8 cellular contexts compared by ENCODE assay signal in the genomic region with DNA sequence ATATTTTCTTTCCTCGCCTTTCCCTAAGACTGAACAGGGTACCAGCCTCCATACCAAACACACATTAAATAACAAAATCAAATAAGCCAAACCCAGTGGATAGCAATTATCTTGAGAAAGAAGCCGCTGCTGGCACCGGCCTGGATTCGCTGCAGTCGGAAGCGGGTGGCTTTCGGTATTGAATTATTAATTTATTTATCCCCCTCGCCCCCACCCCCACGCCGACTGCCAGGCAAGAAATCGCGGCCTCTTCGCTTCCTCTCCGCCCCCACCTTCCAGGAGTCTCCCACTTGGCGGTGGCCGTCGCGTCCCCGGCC. TPM values are rescaled to one million over a fixed set of nuclear protein-coding genes. Genes with fewer than 3 reads are reported as not detected.
DNase-seq lines count a peak whose midpoint lies in the region; ATAC-seq, FAIRE-seq and TF ChIP-seq lines count a peak whose summit lies in the region.

No MANE protein-coding gene starts in this region.

- H3K27me3 Mint-ChIP-seq in activated naive CD8-positive, alpha-beta T cell treated with anti-CD3 and anti-CD28 coated beads, Interleukin-2, amount 50 U/mL, for 24 hours, result peaks cover 48% of the 10 kb centered on the region

- ATAC-seq in Right ventricle myocardium inferior (no peak), lower lobe of right lung (no peak)
- ATAC-seq in activated naive CD8-positive, alpha-beta T cell treated with anti-CD3 and anti-CD28 coated beads, Interleukin-2, amount 50 U/mL, for 24 hours, result peak; percentile 31

- no peak for FAIRE-seq in urothelium cell line (lab: Jason Lieb, UNC)

- no peak overlapping the region for H3K27ac ChIP-seq in cardiac muscle cell
- peak overlapping the region; percentile 84 for H3K27ac ChIP-seq in lower lobe of right lung

- peak overlapping the region; percentile 54 for H3K4me3 Mint-ChIP-seq in activated naive CD8-positive, alpha-beta T cell treated with anti-CD3 and anti-CD28 coated beads, Interleukin-2, amount 50 U/mL, for 24 hours

- peaks cover 15% of the 10 kb centered on the region for H3K4me1 Mint-ChIP-seq in activated naive CD8-positive, alpha-beta T cell treated with anti-CD3 and anti-CD28 coated beads, Interleukin-2, amount 50 U/mL, for 24 hours

- H3K27me3 ChIP-seq in cardiac muscle cell (peaks cover 67% of the 10 kb centered on the region), lower lobe of right lung (ENCODE audit: low read depth) (peaks cover 31% of the 10 kb centered on the region)

- TF ChIP-seq CTCF in cardiac muscle cell (IDR thresholded peaks at IDR 0.05; ENCODE audit: low read depth, low read length) (no peak), lower lobe of right lung (IDR thresholded peaks at IDR 0.05) (no peak)

- peak overlapping the region; percentile 67 for H3K4me3 ChIP-seq in cardiac muscle cell
- peak overlapping the region; percentile 63 for H3K4me3 ChIP-seq in lower lobe of right lung

- H3K4me1 ChIP-seq in cardiac muscle cell (ENCODE audit: low read depth) (no peaks in the 10 kb centered on the region), lower lobe of right lung (peaks cover 8% of the 10 kb centered on the region)

- H3K36me3 Mint-ChIP-seq in activated naive CD8-positive, alpha-beta T cell treated with anti-CD3 and anti-CD28 coated beads, Interleukin-2, amount 50 U/mL, for 24 hours (ENCODE audit: low read depth), result no peaks in the 10 kb centered on the region

- no peaks in the 10 kb centered on the region for H3K36me3 ChIP-seq in cardiac muscle cell
- no peaks in the 10 kb centered on the region for H3K36me3 ChIP-seq in lower lobe of right lung

- no peaks in the 10 kb centered on the region for H3K9me3 Mint-ChIP-seq in activated naive CD8-positive, alpha-beta T cell treated with anti-CD3 and anti-CD28 coated beads, Interleukin-2, amount 50 U/mL, for 24 hours

- no peak overlapping the region for H3K27ac Mint-ChIP-seq in activated naive CD8-positive, alpha-beta T cell treated with anti-CD3 and anti-CD28 coated beads, Interleukin-2, amount 50 U/mL, for 24 hours

- intact Hi-C loops in Right ventricle myocardium inferior (cut with DNase I), result no loop called here
- intact Hi-C loops in lower lobe of right lung (cut with DNase I), result no loop called here

- no peaks in the 10 kb centered on the region for H3K9me3 ChIP-seq in cardiac muscle cell (ENCODE audit: low read depth)
- H3K9me3 ChIP-seq in lower lobe of right lung, result no peaks in the 10 kb centered on the region

- DNase-seq in cardiac muscle cell (ENCODE audit: low read depth in 1 of 2, low spot score in 1 of 2) (peak in 1 of 2 donors; percentile 25), Right ventricle myocardium inferior (ENCODE audit: missing footprints) (no peak), lower lobe of right lung (no peak), urothelium cell line (ENCODE audit: low spot score) (peak; percentile 4), AG08396 (ENCODE audit: low spot score) (no peak), DMS53 (lab: John Stamatoyannopoulos, UW) (no peak), NCI-H1436 (lab: John Stamatoyannopoulos, UW) (no peak)
- no peak for DNase-seq in activated naive CD8-positive, alpha-beta T cell treated with anti-CD3 and anti-CD28 coated beads, Interleukin-2, amount 50 U/mL, for 24 hours

RNA-seq across cellular contexts. Expression of gene ZNF804A, which starts 0.4 kb away (rescaled TPM):
- 0.25 TPM in 1 of 2 replicates, not detected in the other for total RNA-seq in cardiac muscle cell
- 0.12 TPM in 1 of 2 replicates, not detected in the other for polyA plus RNA-seq in cardiac muscle cell
- total RNA-seq in Right ventricle myocardium inferior, result 0.05 TPM
- total RNA-seq in lower lobe of right lung, result 1.3 TPM
